ENCODE assay signal across 8 cellular contexts in genomic region chr9:6014668-6015270, GRCh38. TPM values are rescaled to one million over a fixed set of nuclear protein-coding genes. Genes with fewer than 3 reads are reported as not detected.
DNase-seq lines count a peak whose midpoint lies in the region; ATAC-seq, FAIRE-seq and TF ChIP-seq lines count a peak whose summit lies in the region.

No MANE protein-coding gene starts in this region.

- H3K9me1 ChIP-seq in K562 (ENCODE audit: control insufficient read depth, insufficient read depth, low read length), result no peaks in the 10 kb centered on the region

- H3K4me1 ChIP-seq in CD4-positive, alpha-beta memory T cell (ENCODE audit: insufficient read depth, low read length), result peaks cover 22% of the 10 kb centered on the region
- peaks cover 4 to 5% of the 10 kb centered on the region in 2 experiments; a peak in 4 of 5 replicates for H3K4me1 ChIP-seq in K562 (replicated peaks in 1 of 2; ENCODE audit: control insufficient read depth in 2 of 2, insufficient read depth in 2 of 2, low read length in 2 of 2)

- peak; percentile 11; the same call in 1 of the 2 replicates for TF ChIP-seq EP300 in K562 (IDR thresholded peaks at IDR 0.05; ENCODE audit: low read length)

- no peaks in the 10 kb centered on the region for H3K9me3 ChIP-seq in CD4-positive, alpha-beta memory T cell (ENCODE audit: control insufficient read depth in 1 of 2, low read length in 2 of 2)
- H3K9me3 ChIP-seq in K562 (replicated peaks; ENCODE audit: control insufficient read depth, insufficient read depth, low read depth, low read length), result no peaks in the 10 kb centered on the region

- peaks cover 45% of the 10 kb centered on the region for H3K79me2 ChIP-seq in K562 (ENCODE audit: control insufficient read depth, insufficient read depth, low read length)

- BruUV-seq in K562 (replicated peaks; lab: Mats Ljungman, UMichigan), result TSS peak; percentile 48

- TF ChIP-seq POLR2A in K562 (conservative IDR thresholded peaks at IDR 0.05), result no peak

- H3K27ac Mint-ChIP-seq in CD4-positive, alpha-beta memory T cell, result peak overlapping the region; percentile 93 to 99 (median 98)

- peak overlapping the region; percentile 94 for H2AFZ ChIP-seq in K562 (ENCODE audit: low read depth, low read length)

- no peaks in the 10 kb centered on the region for H3K27me3 Mint-ChIP-seq in CD4-positive, alpha-beta memory T cell

- POLR2A ChIA-PET in CD4-positive, alpha-beta memory T cell (lab: Charles Lee; ENCODE audit: partially characterized antibody), result interaction anchor here (1.0 to 2.2 kb wide), 10 partner anchors 8 to 742 kb away, joined by 3 to 26 read pairs (median 4); partner anchors contain the start of genes ERMP1, KDM4C and UHRF2
- POLR2A ChIA-PET in K562 (lab: Yijun Ruan, JAX), result interaction anchor here (0.5 to 0.9 kb wide), 4 partner anchors 9 to 614 kb away, joined by 3 to 5 read pairs (median 4); no protein-coding TSS in a partner anchor

- intact Hi-C loops in CD4-positive, alpha-beta memory T cell (cut with micrococcal nuclease), result loop anchor here (1.0 to 2.0 kb wide), 2 partner anchors 7 to 40 kb away; no protein-coding TSS in a partner anchor
- intact Hi-C loops in K562 (cut with micrococcal nuclease), result no loop called here

- peak; percentile 44 for FAIRE-seq in K562 (lab: Jason Lieb, UNC)

- no peak for TF ChIP-seq CTCF in K562 (IDR thresholded peaks at IDR 0.05 in 2 of 3, conservative IDR thresholded peaks at IDR 0.05 in 1 of 3; ENCODE audit: insufficient read depth in 2 of 3, low read depth in 1 of 3, low read length in 3 of 3)

- H3K9me3 Mint-ChIP-seq in CD4-positive, alpha-beta memory T cell, result peaks cover 0 to 25% (median 13%) of the 10 kb centered on the region in 8 donors

- H3K4me3 ChIP-seq in CD4-positive, alpha-beta memory T cell (ENCODE audit: low read length in 2 of 2), result peak overlapping the region; percentile 67 to 95
- peak overlapping the region; percentile 65 for H3K4me3 ChIP-seq in K562

- H3K36me3 ChIP-seq in CD4-positive, alpha-beta memory T cell (ENCODE audit: insufficient read depth, low read length), result peaks cover 3% of the 10 kb centered on the region
- H3K36me3 ChIP-seq in K562 (ENCODE audit: control insufficient read depth, insufficient read depth, low read length), result peaks cover 27% of the 10 kb centered on the region; the same call in 2 of the 3 replicates

- H4K20me1 ChIP-seq in K562 (replicated peaks; ENCODE audit: control insufficient read depth, insufficient read depth, low read length), result 0 out of 2 replicates have a peak, but pooled peaks cover 5% of the 10 kb centered on the region

- peak overlapping the region; percentile 85 to 89 for H3K9ac ChIP-seq in K562 (ENCODE audit: insufficient read depth in 1 of 2, low read depth in 2 of 2, low read length in 2 of 2)

- H3K27me3 ChIP-seq in CD4-positive, alpha-beta memory T cell (ENCODE audit: insufficient read depth, low read length), result no peaks in the 10 kb centered on the region
- H3K27me3 ChIP-seq in K562 (ENCODE audit: control insufficient read depth in 2 of 2, insufficient read depth in 2 of 2, low read length in 2 of 2), result no peaks in the 10 kb centered on the region

- CTCF ChIA-PET in CD4-positive, alpha-beta memory T cell (lab: Charles Lee; ENCODE audit: partially characterized antibody), result interaction anchor here (1.0 to 2.8 kb wide), 3 partner anchors 9 to 39 kb away, joined by 3 to 17 read pairs (median 8); no protein-coding TSS in a partner anchor
- CTCF ChIA-PET in K562 (lab: Yijun Ruan, JAX; ENCODE audit: low intra/inter-chr PET ratio), result no interaction called here

- peaks cover 24 to 50% (median 34%) of the 10 kb centered on the region in 4 donors for H3K4me1 Mint-ChIP-seq in CD4-positive, alpha-beta memory T cell

- peak in 1 of 5 donors; percentile 51 for DNase-seq in CD4-positive, alpha-beta memory T cell
- DNase-seq in LoVo (ENCODE audit: low spot score) (peak; percentile 52), K562 (ENCODE audit: extremely low read depth in 1 of 4, low spot score in 3 of 4) (peak; percentile 7 to 38 (median 18)), kidney tubule cell (ENCODE audit: low spot score) (peak; percentile 82), substantia nigra (lab: John Stamatoyannopoulos, UW) (no peak), NCI-H510A (lab: John Stamatoyannopoulos, UW) (no peak)

- ATAC-seq in K562 (peak; percentile 15; the same call in 1 of the 3 replicates), GM21825 (IDR thresholded peaks at IDR 0.05; ENCODE audit: unreplicated experiment) (no peak), GM18498 (IDR thresholded peaks at IDR 0.05; ENCODE audit: unreplicated experiment) (no peak)

- TF ChIP-seq RAD21 in K562 (CRISPR knock-in tag; conservative IDR thresholded peaks at IDR 0.05 in 1 of 2, IDR thresholded peaks at IDR 0.05 in 1 of 2), result no peak

- peak overlapping the region; percentile 70 for H3K27ac ChIP-seq in CD4-positive, alpha-beta memory T cell (ENCODE audit: low read depth, low read length)
- peak overlapping the region; percentile 84 for H3K27ac ChIP-seq in K562 (ENCODE audit: extremely low read depth, low read depth, low read length)
- peak overlapping the region; percentile 83 for H3K27ac ChIP-seq in substantia nigra (ENCODE audit: low read depth, low read length, poor library complexity, severe bottlenecking)

- peaks cover 33 to 39% of the 10 kb centered on the region in 2 donors for H3K36me3 Mint-ChIP-seq in CD4-positive, alpha-beta memory T cell

- peak overlapping the region; percentile 94 for H3K4me2 ChIP-seq in K562 (ENCODE audit: insufficient read depth, low read length)

- peak overlapping the region; percentile 96 to 99 (median 97) for H3K4me3 Mint-ChIP-seq in CD4-positive, alpha-beta memory T cell

- in situ Hi-C loops in K562 (cut with MboI), result no loop called here

- WGBS in K562 (ENCODE audit: insufficient coverage, low coverage, missing lambda C conversion rate), result 0% methylated on average over 9 of the region's 9 CpGs

TF ChIP-seq in K562, 482 proteins besides CTCF, POLR2A, EP300 and RAD21 (continues in another document):
- TF ChIP-seq ATF3 (IDR thresholded peaks at IDR 0.05), result peak; percentile 85
- no peak for TF ChIP-seq ATF3 (CRISPR knock-in tag; conservative IDR thresholded peaks at IDR 0.05)
- TF ChIP-seq KDM1A (IDR thresholded peaks at IDR 0.05), result peak; percentile 58 to 66; a peak in 2 of 4 replicates
- TF ChIP-seq ESRRA (IDR thresholded peaks at IDR 0.05; ENCODE audit: borderline replicate concordance, low read depth), result no peak
- TF ChIP-seq FOS (IDR thresholded peaks at IDR 0.05; ENCODE audit: extremely low read depth, insufficient read length), result peak; percentile 25
- TF ChIP-seq RHOXF2B (CRISPR knock-in tag; conservative IDR thresholded peaks at IDR 0.05), result no peak
- no peak for TF ChIP-seq ZHX1 (conservative IDR thresholded peaks at IDR 0.05; ENCODE audit: low read length)
- no peak for TF ChIP-seq NR1H2 (CRISPR knock-in tag; IDR thresholded peaks at IDR 0.05)
- no peak for TF ChIP-seq SIN3A (IDR thresholded peaks at IDR 0.05; ENCODE audit: borderline replicate concordance in 2 of 2, control insufficient read depth in 1 of 2, low read depth in 2 of 2, low read length in 2 of 2)
- no peak for TF ChIP-seq NR3C1 (CRISPR knock-in tag; IDR thresholded peaks at IDR 0.05)

RNA-seq across cellular contexts. Expression of gene RANBP6, which starts 0.7 kb away (rescaled TPM):
- total RNA-seq in CD4-positive, alpha-beta memory T cell, result 10 to 100 TPM; 36.0 to 36.7 TPM
- 10 to 100 TPM; 20.4 to 24.7 TPM for polyA plus RNA-seq in CD4-positive, alpha-beta memory T cell
- 6.1 and 24.3 TPM in 2 replicates for total RNA-seq in K562 (2011; cell fraction: chromatin; rRNA removed; ENCODE audit: low replicate concordance)
- total RNA-seq in K562 (2011; cell fraction: nucleolus; rRNA removed), result 4.7 and 8.7 TPM in 2 replicates
- total RNA-seq in K562 (2011; cell fraction: nucleoplasm; rRNA removed), result 11.1 TPM in 2 replicates
- total RNA-seq in K562 (2014; rRNA removed) (9.0 and 11.0 TPM in 2 replicates), K562 (2014; rRNA removed; fragmentation: Illumina TruSeq; extraction: Trizol) (19.9 and 20.3 TPM in 2 replicates), K562 (2015; rRNA removed; fragmentation: Illumina TruSeq; extraction: Trizol) (16.4 and 16.7 TPM in 2 replicates), K562 (2021) (11.5 and 11.7 TPM in 2 replicates)
- polyA plus RNA-seq in K562 (2011; rRNA removed) (15.2 and 18.3 TPM in 2 replicates), K562 (2014; fragmentation: Illumina TruSeq; extraction: Trizol) (10.4 and 11.2 TPM in 2 replicates), K562 (2014; fragmentation: Nextera tagmentation; extraction: Ambion mirVana) (10 to 100 TPM; 10.7 to 15.9 TPM), K562 (2014; rRNA removed) (10.4 and 10.7 TPM in 2 replicates)
- 2.7 and 6.4 TPM in 2 replicates for polyA plus RNA-seq in K562 (2011; cell fraction: cytosol; rRNA removed)
- 5.3 and 9.4 TPM in 2 replicates for polyA plus RNA-seq in K562 (2011; cell fraction: nucleus; rRNA removed)
- polyA plus RNA-seq in K562 (2012), result 7.8 and 10.6 TPM in 2 replicates
- 21.5 and 22.4 TPM in 2 replicates for polyA minus RNA-seq in K562 (2011; rRNA and poly(A)+ RNA removed)
- polyA minus RNA-seq in K562 (2011; cell fraction: cytosol; rRNA and poly(A)+ RNA removed), result 8.2 and 9.4 TPM in 2 replicates
- 8.5 and 18.0 TPM in 2 replicates for polyA minus RNA-seq in K562 (2011; cell fraction: nucleus; rRNA and poly(A)+ RNA removed)

Comparison
In these comparisons a context has a peak if more than half of its experiments do, and no peak if none do; other contexts are left out.
1. DNase-seq: peak in LoVo (single experiment), K562 (4 of 4) and kidney tubule cell (single experiment); none in substantia nigra (0 of 49) and NCI-H510A (single experiment).
2. Peak in every context shown above with its lines, with median percentiles within 50 percentile points of each other: H3K27ac ChIP-seq.